In genomic region chr4:87046111-87046510, GRCh38 we compare ENCODE assay signal across 13 cellular contexts.
DNase-seq lines count a peak whose midpoint lies in the region; ATAC-seq and TF ChIP-seq lines count a peak whose summit lies in the region.
"Had no signal": no experiment of that assay in that cellular context is flagged by ENCODE, and none has a peak within 500 bp of the region (broad histone marks: within the 10 kb centered on the region; RNA-seq: fewer than 3 reads in every experiment).

No MANE protein-coding gene starts in this region.

- H3K9me3 Mint-ChIP-seq in HFFc6: no peaks in the 10 kb centered on the region

- no peak overlapping the region for H3K27ac Mint-ChIP-seq in HFFc6

- POLR2A ChIA-PET in RWPE1 (lab: Yijun Ruan, JAX; ENCODE audit: low non-redundant PET): no interaction called here

- H3K4me3 ChIP-seq in choroid plexus epithelial cell (ENCODE audit: low read depth, low read length) (no peak overlapping the region), right lobe of liver (no peak overlapping the region), stomach smooth muscle (ENCODE audit: low read length in 2 of 2) (peak overlapping the region; percentile 2 to 67), WERI-Rb-1 (ENCODE audit: low read depth, low read length) (no peak overlapping the region)

- peaks cover 22% of the 10 kb centered on the region for H3K4me1 Mint-ChIP-seq in HFFc6 (ENCODE audit: low read depth)

- ATAC-seq in right lobe of liver (peak in 2 of 4 donors; percentile 24 to 47), HG02763 (IDR thresholded peaks at IDR 0.05; ENCODE audit: unreplicated experiment) (no peak)
- ATAC-seq: foreskin keratinocyte, Panc1 had no signal

- H3K27ac ChIP-seq in right lobe of liver (peak overlapping the region; percentile 38 to 65 (median 54)), stomach smooth muscle (ENCODE audit: low read length) (peak overlapping the region; percentile 89), WERI-Rb-1 (no peak overlapping the region), RWPE1 (no peak overlapping the region)
- H3K27ac ChIP-seq: foreskin keratinocyte had no signal

- WGBS in right lobe of liver (ENCODE audit: insufficient coverage, low coverage, low lambda C conversion rate, missing lambda C conversion rate): 46% methylated on average over 4 of the region's 4 CpGs

- H3K36me3 ChIP-seq in right lobe of liver (peaks cover 0 to 18% (median 2%) of the 10 kb centered on the region in 4 donors), stomach smooth muscle (ENCODE audit: control insufficient read depth in 2 of 2, insufficient read depth in 2 of 2, low read length in 2 of 2) (peaks cover 9 to 11% of the 10 kb centered on the region in 2 donors), WERI-Rb-1 (peaks cover 41% of the 10 kb centered on the region)

- H3K9ac ChIP-seq in stomach smooth muscle (ENCODE audit: low read length in 2 of 2): peak overlapping the region; percentile 54 to 69

- H3K9me3 ChIP-seq in right lobe of liver (peaks cover 0 to 3% (median 0%) of the 10 kb centered on the region in 4 donors), stomach smooth muscle (ENCODE audit: control insufficient read depth in 2 of 2, low read length in 2 of 2) (no peaks in the 10 kb centered on the region), WERI-Rb-1 (ENCODE audit: severe bottlenecking) (no peaks in the 10 kb centered on the region)

- TF ChIP-seq CTCF in choroid plexus epithelial cell (conservative IDR thresholded peaks at IDR 0.05; ENCODE audit: low read depth, low read length) (no peak), right lobe of liver (IDR thresholded peaks at IDR 0.05) (no peak), WERI-Rb-1 (IDR thresholded peaks at IDR 0.05; ENCODE audit: low read depth, low read length) (no peak), RWPE1 (conservative IDR thresholded peaks at IDR 0.05; ENCODE audit: low read depth) (no peak), HFFc6 (IDR thresholded peaks at IDR 0.05) (no peak)

- no peaks in the 10 kb centered on the region for H3K27me3 Mint-ChIP-seq in HFFc6 (ENCODE audit: insufficient read depth)

- intact Hi-C loops in right lobe of liver (cut with DNase I): no loop called here

- CTCF ChIA-PET in RWPE1 (lab: Yijun Ruan, JAX): no interaction called here

- TF ChIP-seq POLR2A in right lobe of liver (IDR thresholded peaks at IDR 0.05): no peak

- peak; percentile 67 for DNase-seq in MV-4-11 (lab: John Stamatoyannopoulos, UW)
- peak; percentile 81 for DNase-seq in choroid plexus epithelial cell (ENCODE audit: low read depth)
- no peak for DNase-seq in right lobe of liver
- no peak for DNase-seq in WERI-Rb-1
- no peak for DNase-seq in RWPE1 (ENCODE audit: low spot score)
- DNase-seq in HFFc6: no peak
- DNase-seq: anterior cingulate cortex, foreskin keratinocyte, H7, retina had no signal

- H3K4me1 ChIP-seq in right lobe of liver (peaks cover 0 to 44% (median 13%) of the 10 kb centered on the region in 4 donors), stomach smooth muscle (ENCODE audit: control insufficient read depth, insufficient read depth, low read length) (peaks cover 33% of the 10 kb centered on the region)

- H3K27me3 ChIP-seq in right lobe of liver (no peaks in the 10 kb centered on the region), stomach smooth muscle (ENCODE audit: control insufficient read depth in 1 of 2, insufficient read depth in 2 of 2, low read length in 2 of 2) (no peaks in the 10 kb centered on the region), WERI-Rb-1 (ENCODE audit: insufficient read depth, low read depth, severe bottlenecking) (no peaks in the 10 kb centered on the region)
- H3K27me3 ChIP-seq: foreskin keratinocyte had no signal

- H3K36me3 Mint-ChIP-seq in HFFc6 (ENCODE audit: low read depth): peaks cover 16% of the 10 kb centered on the region

- no peak overlapping the region for H3K4me3 Mint-ChIP-seq in HFFc6

Comparison
In these comparisons a context has a peak if more than half of its experiments do, and no peak if none do; other contexts are left out.
1. DNase-seq: peak in MV-4-11 (single experiment) and choroid plexus epithelial cell (single experiment); none in right lobe of liver (0 of 3), WERI-Rb-1 (single experiment), RWPE1 (single experiment) and HFFc6 (single experiment).
2. H3K4me3 ChIP-seq: peak in stomach smooth muscle (2 of 2); none in choroid plexus epithelial cell (single experiment), right lobe of liver (0 of 3) and WERI-Rb-1 (single experiment).
3. H3K27ac ChIP-seq: peak in right lobe of liver (3 of 3) and stomach smooth muscle (single experiment); none in WERI-Rb-1 (single experiment) and RWPE1 (single experiment).